ENCODE assay signal across 11 cellular contexts in the genomic region with DNA sequence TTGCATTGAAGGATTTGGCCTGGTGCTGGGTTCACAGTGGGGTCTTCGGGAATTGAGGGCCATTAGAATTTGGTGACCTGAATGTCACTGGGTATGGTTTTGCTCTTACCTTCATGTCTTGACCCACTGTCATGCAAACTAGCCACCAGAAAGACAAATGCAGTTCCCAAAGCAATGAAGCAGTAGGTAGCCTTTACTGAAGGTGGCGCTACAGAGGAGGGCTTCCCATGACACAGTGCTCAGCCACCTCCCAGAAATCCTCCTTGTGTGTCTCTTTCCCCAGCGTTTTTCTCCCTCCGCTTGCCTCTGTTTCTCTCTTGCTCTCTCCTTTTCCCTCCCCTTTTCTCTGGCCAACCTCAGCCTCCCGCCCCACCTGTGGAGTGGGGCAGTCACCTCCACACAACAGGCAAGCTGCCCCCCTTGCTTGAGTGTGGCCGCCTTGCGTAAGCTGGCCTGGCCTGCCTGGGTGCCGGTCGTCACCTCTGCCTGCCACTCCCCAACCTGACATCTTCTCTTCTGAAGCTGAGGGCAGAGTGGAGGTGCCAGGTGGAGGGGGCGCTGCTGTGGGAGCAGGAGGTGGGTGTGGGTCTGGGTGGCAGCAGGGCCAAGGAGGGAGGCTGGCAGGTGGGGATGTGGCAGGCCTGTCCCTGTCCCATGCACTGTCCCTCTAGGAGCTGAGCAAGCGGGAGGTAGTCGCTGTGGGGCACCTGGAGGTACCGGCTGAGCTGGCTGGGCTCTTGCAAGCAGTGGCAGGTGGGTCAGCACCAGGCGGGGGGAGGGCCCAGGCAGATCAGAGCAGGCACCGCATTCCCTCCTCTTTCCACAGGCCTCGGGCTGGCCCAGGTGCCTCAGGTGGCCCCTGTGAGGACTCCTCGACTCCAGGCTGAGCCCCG. TPM values are rescaled to one million over a fixed set of nuclear protein-coding genes. Genes with fewer than 3 reads are reported as not detected.
DNase-seq lines count a peak whose midpoint lies in the region; ATAC-seq, FAIRE-seq and TF ChIP-seq lines count a peak whose summit lies in the region.
"Had no signal": no experiment of that assay in that cellular context is flagged by ENCODE, and none has a peak within 500 bp of the region (broad histone marks: within the 10 kb centered on the region; RNA-seq: fewer than 3 reads in every experiment).

No MANE protein-coding gene starts in this region.

- H3K4me2 ChIP-seq in K562 (ENCODE audit: insufficient read depth, low read length): no peak overlapping the region

- CTCF ChIA-PET in K562 (lab: Yijun Ruan, JAX; ENCODE audit: low intra/inter-chr PET ratio): no interaction called here

- H3K4me1 ChIP-seq in K562 (replicated peaks in 1 of 2; ENCODE audit: control insufficient read depth in 2 of 2, insufficient read depth in 2 of 2, low read length in 2 of 2): peaks cover 0 to 20% of the 10 kb centered on the region in 2 experiments; a peak in 3 of 5 replicates

- peak; percentile 84 for ATAC-seq in K562
- no peak for ATAC-seq in GM21619 (IDR thresholded peaks at IDR 0.05; ENCODE audit: unreplicated experiment)
- ATAC-seq in HG02678 (IDR thresholded peaks at IDR 0.05; ENCODE audit: unreplicated experiment): no peak
- ATAC-seq: stimulated activated naive CD8-positive, alpha-beta T cell treated with anti-CD3 and anti-CD28 coated beads, Interleukin-15, amount 100 ng/mL, for 72 hours had no signal

- H3K9me1 ChIP-seq in K562 (ENCODE audit: control insufficient read depth, insufficient read depth, low read length): no peaks in the 10 kb centered on the region

- no peaks in the 10 kb centered on the region for H3K36me3 ChIP-seq in K562 (ENCODE audit: control insufficient read depth, insufficient read depth, low read length)

- no peak overlapping the region; a peak in 1 of 4 replicates for H3K9ac ChIP-seq in K562 (ENCODE audit: insufficient read depth in 1 of 2, low read depth in 2 of 2, low read length in 2 of 2)

- POLR2A ChIA-PET in K562 (lab: Yijun Ruan, JAX): interaction anchor here (0.6 kb wide), 2 partner anchors 9 to 15 kb away, joined by 3 read pairs; no protein-coding TSS in a partner anchor

- in situ Hi-C loops in KBM-7 (cut with MboI; ENCODE audit: low pct_unique_long_range_greater_than_20kb, low sequenced_read_pairs): no loop called here
- in situ Hi-C loops in K562 (cut with MboI): no loop called here

- H3K9me3 ChIP-seq in K562 (replicated peaks; ENCODE audit: control insufficient read depth, insufficient read depth, low read depth, low read length): no peaks in the 10 kb centered on the region

- H3K79me2 ChIP-seq in K562 (ENCODE audit: control insufficient read depth, insufficient read depth, low read length): no peaks in the 10 kb centered on the region

- H3K27ac ChIP-seq in K562 (ENCODE audit: extremely low read depth, low read depth, low read length): no peak overlapping the region

- TF ChIP-seq EP300 in K562 (IDR thresholded peaks at IDR 0.05; ENCODE audit: low read length): no peak

- intact Hi-C loops in K562 (cut with micrococcal nuclease): loop anchor here (10.0 kb wide), 1 partner anchor 182 kb away; no protein-coding TSS in a partner anchor

- peak in 1 of 2 experiments; percentile 42; a peak in 2 of 4 replicates for TF ChIP-seq RAD21 in K562 (CRISPR knock-in tag; conservative IDR thresholded peaks at IDR 0.05 in 1 of 2, IDR thresholded peaks at IDR 0.05 in 1 of 2)

- no TSS peak for BruUV-seq in K562 (replicated peaks; lab: Mats Ljungman, UMichigan)

- no peak for TF ChIP-seq POLR2A in K562 (conservative IDR thresholded peaks at IDR 0.05)

- H3K4me3 ChIP-seq in K562: no peak overlapping the region

- DNase-seq in DMS53 (lab: John Stamatoyannopoulos, UW) (peak; percentile 56), DMS53 treated with DMSO at 0.1 percent for 48 hours (lab: John Stamatoyannopoulos, UW; ENCODE audit: unreplicated experiment) (no peak), KBM-7 (peak; percentile 47), K562 (ENCODE audit: extremely low read depth in 1 of 4, low spot score in 3 of 4) (peak; percentile 45 to 66 (median 50)), myocyte (ENCODE audit: low read depth) (peak; percentile 41), NCI-H2107 treated with DMSO at 0.1 percent for 48 hours (lab: John Stamatoyannopoulos, UW; ENCODE audit: unreplicated experiment) (no peak)
- DNase-seq: AML-193; Right ventricle myocardium superior; stimulated activated naive CD8-positive, alpha-beta T cell treated with anti-CD3 and anti-CD28 coated beads, Interleukin-15, amount 100 ng/mL, for 72 hours had no signal

- peaks cover 4% of the 10 kb centered on the region; the same call in 1 of the 2 replicates for H4K20me1 ChIP-seq in K562 (replicated peaks; ENCODE audit: control insufficient read depth, insufficient read depth, low read length)

- peak overlapping the region; percentile 51 for H2AFZ ChIP-seq in K562 (ENCODE audit: low read depth, low read length)

- WGBS in K562 (ENCODE audit: insufficient coverage, low coverage, missing lambda C conversion rate): 32% methylated on average over 6 of the region's 18 CpGs

- TF ChIP-seq CTCF in K562 (IDR thresholded peaks at IDR 0.05 in 2 of 3, conservative IDR thresholded peaks at IDR 0.05 in 1 of 3; ENCODE audit: insufficient read depth in 2 of 3, low read depth in 1 of 3, low read length in 3 of 3): peak; percentile 61 to 67 (median 66)

- peak; percentile 67 for FAIRE-seq in K562 (lab: Jason Lieb, UNC)

- no peaks in the 10 kb centered on the region for H3K27me3 ChIP-seq in K562 (ENCODE audit: control insufficient read depth in 2 of 2, insufficient read depth in 2 of 2, low read length in 2 of 2)

RNA-seq across cellular contexts. Expression of a gene that starts 34.7 kb away (rescaled TPM):
- 2.5 and 4.5 TPM in 2 replicates for total RNA-seq in K562 (2011; cell fraction: chromatin; rRNA removed; ENCODE audit: low replicate concordance)
- 3.2 TPM in 2 replicates for total RNA-seq in K562 (2011; cell fraction: nucleolus; rRNA removed)
- total RNA-seq in K562 (2011; cell fraction: nucleoplasm; rRNA removed): 1.9 and 2.8 TPM in 2 replicates
- total RNA-seq in K562 (2014; rRNA removed): 0.04 and 0.05 TPM in 2 replicates
- total RNA-seq in K562 (2014; rRNA removed; fragmentation: Illumina TruSeq; extraction: Trizol): 0.10 and 0.11 TPM in 2 replicates
- 0.07 TPM in 1 of 2 replicates, not detected in the other for total RNA-seq in K562 (2015; rRNA removed; fragmentation: Illumina TruSeq; extraction: Trizol)
- total RNA-seq in K562 (2021): 0.18 and 0.47 TPM in 2 replicates
- 0.88 and 1.1 TPM in 2 replicates for polyA plus RNA-seq in K562 (2011; rRNA removed)
- polyA plus RNA-seq in K562 (2011; cell fraction: cytosol; rRNA removed): 0.91 and 1.2 TPM in 2 replicates
- polyA plus RNA-seq in K562 (2011; cell fraction: nucleus; rRNA removed): 4.6 and 6.4 TPM in 2 replicates
- polyA plus RNA-seq in K562 (2012): 0.36 and 0.96 TPM in 2 replicates
- polyA plus RNA-seq in K562 (2014; fragmentation: Illumina TruSeq; extraction: Trizol): 0.39 and 0.40 TPM in 2 replicates
- under 1 TPM in 1 of 2 experiments, not detected in 1; 0.11 TPM for polyA plus RNA-seq in K562 (2014; fragmentation: Nextera tagmentation; extraction: Ambion mirVana)
- 0.19 and 1.1 TPM in 2 replicates for polyA plus RNA-seq in K562 (2014; rRNA removed)
- polyA minus RNA-seq in K562 (2011; rRNA and poly(A)+ RNA removed): 0.27 and 0.32 TPM in 2 replicates
- 0.46 and 0.67 TPM in 2 replicates for polyA minus RNA-seq in K562 (2011; cell fraction: cytosol; rRNA and poly(A)+ RNA removed)
- 0.89 and 1.2 TPM in 2 replicates for polyA minus RNA-seq in K562 (2011; cell fraction: nucleus; rRNA and poly(A)+ RNA removed)
- total RNA-seq in myocyte: 0.03 and 0.57 TPM in 2 replicates
- 0.30 TPM for polyA plus RNA-seq in myocyte (2012)

RNA-seq across cellular contexts. Expression of a gene that starts 40.3 kb away (rescaled TPM):
- 13.7 and 27.0 TPM in 2 replicates for total RNA-seq in K562 (2011; cell fraction: chromatin; rRNA removed; ENCODE audit: low replicate concordance)
- 25.8 and 27.0 TPM in 2 replicates for total RNA-seq in K562 (2011; cell fraction: nucleolus; rRNA removed)
- 21.0 and 29.0 TPM in 2 replicates for total RNA-seq in K562 (2011; cell fraction: nucleoplasm; rRNA removed)
- total RNA-seq in K562 (2014; rRNA removed) (49.2 and 63.0 TPM in 2 replicates), K562 (2014; rRNA removed; fragmentation: Illumina TruSeq; extraction: Trizol) (34.6 and 37.5 TPM in 2 replicates), K562 (2015; rRNA removed; fragmentation: Illumina TruSeq; extraction: Trizol) (46.6 and 47.4 TPM in 2 replicates), K562 (2021) (70.0 and 73.8 TPM in 2 replicates), myocyte (240 and 243 TPM in 2 replicates)
- polyA plus RNA-seq in K562 (2011; rRNA removed) (51.7 and 52.6 TPM in 2 replicates), K562 (2014; fragmentation: Illumina TruSeq; extraction: Trizol) (47.2 and 52.2 TPM in 2 replicates), K562 (2014; fragmentation: Nextera tagmentation; extraction: Ambion mirVana) (10 to 100 TPM; 11.4 to 18.0 TPM), K562 (2014; rRNA removed) (38.4 and 48.0 TPM in 2 replicates)
- 72.8 and 75.5 TPM in 2 replicates for polyA plus RNA-seq in K562 (2011; cell fraction: cytosol; rRNA removed)
- polyA plus RNA-seq in K562 (2011; cell fraction: nucleus; rRNA removed): 25.7 and 27.6 TPM in 2 replicates
- polyA plus RNA-seq in K562 (2012): 30.7 and 36.5 TPM in 2 replicates
- polyA minus RNA-seq in K562 (2011; rRNA and poly(A)+ RNA removed): 59.1 and 79.4 TPM in 2 replicates
- 74.9 and 81.0 TPM in 2 replicates for polyA minus RNA-seq in K562 (2011; cell fraction: cytosol; rRNA and poly(A)+ RNA removed)
- polyA minus RNA-seq in K562 (2011; cell fraction: nucleus; rRNA and poly(A)+ RNA removed): 12.4 and 19.2 TPM in 2 replicates
- 101 TPM for polyA plus RNA-seq in myocyte (2012)

RNA-seq across cellular contexts. Expression of a gene that starts 55.5 kb away (rescaled TPM):
- total RNA-seq in K562 (2011; cell fraction: chromatin; rRNA removed; ENCODE audit: low replicate concordance): 53.7 and 130 TPM in 2 replicates
- total RNA-seq in K562 (2011; cell fraction: nucleolus; rRNA removed): 88.3 and 90.6 TPM in 2 replicates
- total RNA-seq in K562 (2011; cell fraction: nucleoplasm; rRNA removed): 71.2 and 72.4 TPM in 2 replicates
- total RNA-seq in K562 (2014; rRNA removed) (30.5 and 43.1 TPM in 2 replicates), K562 (2014; rRNA removed; fragmentation: Illumina TruSeq; extraction: Trizol) (18.0 and 19.3 TPM in 2 replicates), K562 (2015; rRNA removed; fragmentation: Illumina TruSeq; extraction: Trizol) (29.1 and 30.2 TPM in 2 replicates), K562 (2021) (36.7 and 37.9 TPM in 2 replicates), myocyte (52.3 and 67.2 TPM in 2 replicates)
- polyA plus RNA-seq in K562 (2011; rRNA removed) (19.0 and 25.2 TPM in 2 replicates), K562 (2014; fragmentation: Illumina TruSeq; extraction: Trizol) (29.7 and 34.7 TPM in 2 replicates), K562 (2014; fragmentation: Nextera tagmentation; extraction: Ambion mirVana) (10 to 100 TPM in 1 of 2 experiments, 1 to 10 TPM in 1; 6.6 to 16.4 TPM), K562 (2014; rRNA removed) (26.1 and 27.5 TPM in 2 replicates)
- polyA plus RNA-seq in K562 (2011; cell fraction: cytosol; rRNA removed): 21.7 and 32.1 TPM in 2 replicates
- polyA plus RNA-seq in K562 (2011; cell fraction: nucleus; rRNA removed): 65.6 and 92.4 TPM in 2 replicates
- polyA plus RNA-seq in K562 (2012): 24.0 and 30.6 TPM in 2 replicates
- 21.8 and 30.6 TPM in 2 replicates for polyA minus RNA-seq in K562 (2011; rRNA and poly(A)+ RNA removed)
- polyA minus RNA-seq in K562 (2011; cell fraction: cytosol; rRNA and poly(A)+ RNA removed): 21.8 and 23.7 TPM in 2 replicates
- 34.2 and 38.4 TPM in 2 replicates for polyA minus RNA-seq in K562 (2011; cell fraction: nucleus; rRNA and poly(A)+ RNA removed)
- 38.3 TPM for polyA plus RNA-seq in myocyte (2012)

Comparison
In these comparisons a context has a peak if more than half of its experiments do, and no peak if none do; other contexts are left out.
1. DNase-seq: peak in DMS53 (single experiment), KBM-7 (single experiment), K562 (4 of 4) and myocyte (single experiment); none in DMS53 treated with DMSO at 0.1 percent for 48 hours (single experiment) and NCI-H2107 treated with DMSO at 0.1 percent for 48 hours (single experiment).